Comparison of ENCODE assay signal across 19 cellular contexts in genomic region chr2:7604456-7604855, GRCh38.
"Had no signal": no experiment of that assay in that cellular context is flagged by ENCODE, and none has a peak within 500 bp of the region (broad histone marks: within the 10 kb centered on the region; RNA-seq: fewer than 3 reads in every experiment).

No MANE protein-coding gene starts in this region.

- H3K4me1 ChIP-seq: sigmoid colon, tibial artery, upper lobe of left lung, uterus had no signal

- H3K4me3 ChIP-seq: coronary artery, hepatocyte, lung, sigmoid colon, smooth muscle cell, tibial artery, upper lobe of left lung, uterus had no signal

- H3K4me3 Mint-ChIP-seq: naive thymus-derived CD4-positive, alpha-beta T cell had no signal

- H3K79me2 ChIP-seq: hepatocyte had no signal

- H3K4me2 ChIP-seq: hepatocyte, smooth muscle cell had no signal

- H3K27me3 ChIP-seq: hepatocyte, neutrophil, sigmoid colon, tibial artery, upper lobe of left lung, uterus had no signal

- H3K27me3 Mint-ChIP-seq: naive thymus-derived CD4-positive, alpha-beta T cell had no signal

- H3K9me3 ChIP-seq: neutrophil, sigmoid colon, tibial artery, upper lobe of left lung, uterus had no signal

- DNase-seq: effector CD4-positive, alpha-beta T cell; kidney; left cardiac atrium; left ventricle myocardium superior; mesenchymal stem cell; naive thymus-derived CD4-positive, alpha-beta T cell; posterior cingulate gyrus; sigmoid colon; stimulated activated CD4-positive, alpha-beta T cell treated with anti-CD3 and anti-CD28 coated beads, Interleukin-2, amount 100 ng/mL, for 48 hours; stimulated activated naive CD4-positive, alpha-beta T cell treated with Interleukin-2 at 50 U/mL for 16 hours; tibial artery; upper lobe of left lung; uterus had no signal

- H3K27ac Mint-ChIP-seq: naive thymus-derived CD4-positive, alpha-beta T cell had no signal

- ATAC-seq: esophagus mucosa; left cardiac atrium; left ventricle myocardium superior; naive thymus-derived CD4-positive, alpha-beta T cell had no signal

- H3K36me3 ChIP-seq: neutrophil, sigmoid colon, tibial artery, upper lobe of left lung, uterus had no signal

- H2AFZ ChIP-seq: hepatocyte had no signal

- H3K27ac ChIP-seq: coronary artery, hepatocyte, neutrophil, sigmoid colon, tibial artery, upper lobe of left lung, uterus had no signal
